ENCODE assay signal across 8 cellular contexts in genomic region chr17:38427160-38427949, GRCh38. TPM values are rescaled to one million over a fixed set of nuclear protein-coding genes. Genes with fewer than 3 reads are reported as not detected.
DNase-seq lines count a peak whose midpoint lies in the region; ATAC-seq and TF ChIP-seq lines count a peak whose summit lies in the region.

No MANE protein-coding gene starts in this region.

- H3K23ac ChIP-seq in mesenchymal stem cell (ENCODE audit: low read length in 2 of 2), result no peak overlapping the region

- peak overlapping the region; percentile 22 to 33 for H2BK12ac ChIP-seq in mesenchymal stem cell (ENCODE audit: low read length in 2 of 2)

- H3K4me1 ChIP-seq in heart left ventricle, result peaks cover 9 to 82% (median 51%) of the 10 kb centered on the region in 12 donors
- peaks cover 10 to 14% of the 10 kb centered on the region in 2 donors for H3K4me1 ChIP-seq in breast epithelium
- peaks cover 50% of the 10 kb centered on the region for H3K4me1 ChIP-seq in mesenchymal stem cell (ENCODE audit: control insufficient read depth, insufficient read depth, low read depth, low read length)
- H3K4me1 ChIP-seq in urinary bladder (ENCODE audit: insufficient read depth), result no peaks in the 10 kb centered on the region

- H3K36me3 ChIP-seq in heart left ventricle, result no peaks in the 10 kb centered on the region
- no peaks in the 10 kb centered on the region for H3K36me3 ChIP-seq in breast epithelium
- peaks cover 0 to 14% of the 10 kb centered on the region in 2 experiments for H3K36me3 ChIP-seq in mesenchymal stem cell (ENCODE audit: control insufficient read depth in 1 of 2, insufficient read depth in 2 of 2, low read depth in 1 of 2, low read length in 2 of 2)
- no peaks in the 10 kb centered on the region for H3K36me3 ChIP-seq in urinary bladder (ENCODE audit: insufficient read depth)

- H3K4me2 ChIP-seq in mesenchymal stem cell (ENCODE audit: low read length, poor library complexity, severe bottlenecking), result peak overlapping the region; percentile 54

- H3K27ac ChIP-seq in heart left ventricle, result peak overlapping the region; percentile 89 to 99 (median 96)
- H3K27ac ChIP-seq in breast epithelium, result peak overlapping the region; percentile 83 to 88
- peak overlapping the region; percentile 81 for H3K27ac ChIP-seq in mesenchymal stem cell (ENCODE audit: low read length, poor library complexity, severe bottlenecking)
- peak overlapping the region; percentile 78 for H3K27ac ChIP-seq in urinary bladder (ENCODE audit: low read depth)

- WGBS in heart left ventricle, 4 donors, result 55 to 64% (median 58%) methylated on average over 7 of the region's 7 CpGs
- 91% methylated on average over 7 of the region's 7 CpGs for WGBS in mesenchymal stem cell
- 53% methylated on average over 7 of the region's 7 CpGs for WGBS in urinary bladder

- no peak for ATAC-seq in heart left ventricle
- no peak for ATAC-seq in left cardiac atrium
- ATAC-seq in HG02678 (IDR thresholded peaks at IDR 0.05; ENCODE audit: unreplicated experiment), result no peak
- no peak for ATAC-seq in GM18858 (IDR thresholded peaks at IDR 0.05; ENCODE audit: unreplicated experiment)

- H3K9ac ChIP-seq in mesenchymal stem cell (ENCODE audit: low read length), result peak overlapping the region; percentile 90

- H2BK5ac ChIP-seq in mesenchymal stem cell (ENCODE audit: low read depth, low read length, poor library complexity, severe bottlenecking), result no peak overlapping the region

- TF ChIP-seq CTCF in heart left ventricle (IDR thresholded peaks at IDR 0.05) (no peak), breast epithelium (IDR thresholded peaks at IDR 0.05) (no peak)

- DNase-seq in heart left ventricle (no peak), left cardiac atrium (no peak), breast epithelium (ENCODE audit: low spot score in 2 of 2) (no peak), mesenchymal stem cell (no peak), ecto neural progenitor cell (ENCODE audit: low spot score) (no peak)

- H3K79me1 ChIP-seq in mesenchymal stem cell (replicated peaks; ENCODE audit: low read length, poor library complexity, severe bottlenecking), result no peaks in the 10 kb centered on the region

- no peak for TF ChIP-seq POLR2A in heart left ventricle (IDR thresholded peaks at IDR 0.05)
- TF ChIP-seq POLR2A in breast epithelium (IDR thresholded peaks at IDR 0.05), result no peak

- peak overlapping the region; percentile 23 to 75 for H3K18ac ChIP-seq in mesenchymal stem cell (ENCODE audit: low read depth in 1 of 2, low read length in 2 of 2)

- peak overlapping the region; percentile 22 to 37 for H3K4ac ChIP-seq in mesenchymal stem cell (ENCODE audit: low read depth in 1 of 2, low read length in 2 of 2)

- peak overlapping the region; percentile 12 for H2AK5ac ChIP-seq in mesenchymal stem cell (ENCODE audit: low read length, severe bottlenecking)

- no peaks in the 10 kb centered on the region for H3K9me3 ChIP-seq in heart left ventricle
- no peaks in the 10 kb centered on the region for H3K9me3 ChIP-seq in breast epithelium
- no peaks in the 10 kb centered on the region for H3K9me3 ChIP-seq in mesenchymal stem cell (ENCODE audit: control insufficient read depth, low read length)

- no peak overlapping the region for H2BK120ac ChIP-seq in mesenchymal stem cell (ENCODE audit: low read depth, low read length)

- intact Hi-C loops in heart left ventricle (cut with DNase I) (loop anchor here in 4 of 10 donors (5.0 to 10.0 kb wide), 2 partner anchors 40 to 237 kb away; no protein-coding TSS in a partner anchor), left cardiac atrium (cut with DNase I) (loop anchor here (10.0 kb wide), 2 partner anchors 157 to 237 kb away; no protein-coding TSS in a partner anchor), breast epithelium (cut with DNase I; ENCODE audit: low total_unique reads) (loop anchor here (10.0 kb wide), 1 partner anchor 57 kb away; no protein-coding TSS in a partner anchor)

- peak overlapping the region in 1 of 2 experiments; percentile 80 for H3K14ac ChIP-seq in mesenchymal stem cell (ENCODE audit: low read length in 2 of 2)

- peak overlapping the region; percentile 55 for H2BK15ac ChIP-seq in mesenchymal stem cell (ENCODE audit: low read depth, poor library complexity, severe bottlenecking)

- no peaks in the 10 kb centered on the region for H3K27me3 ChIP-seq in heart left ventricle
- no peaks in the 10 kb centered on the region for H3K27me3 ChIP-seq in breast epithelium
- H3K27me3 ChIP-seq in mesenchymal stem cell (ENCODE audit: control insufficient read depth in 1 of 2, insufficient read depth in 1 of 2, low read length in 2 of 2), result peaks cover 0 to 5% of the 10 kb centered on the region in 2 experiments

- H2AFZ ChIP-seq in mesenchymal stem cell (ENCODE audit: low read depth, low read length), result peak overlapping the region; percentile 83

- H4K8ac ChIP-seq in mesenchymal stem cell (ENCODE audit: low read length), result peak overlapping the region; percentile 62

- H4K91ac ChIP-seq in mesenchymal stem cell (ENCODE audit: low read length), result peak overlapping the region; percentile 71

- H3K4me3 ChIP-seq in heart left ventricle (peak overlapping the region; percentile 72 to 98 (median 94)), breast epithelium (peak overlapping the region; percentile 79 to 93 (median 88)), mesenchymal stem cell (ENCODE audit: insufficient read depth in 1 of 2, low read depth in 1 of 2, low read length in 2 of 2) (peak overlapping the region; percentile 54 to 81), urinary bladder (ENCODE audit: low read depth, low read length) (peak overlapping the region; percentile 88)

RNA-seq across cellular contexts. Expression of gene ARHGAP23, which starts 0.9 kb away (rescaled TPM):
- total RNA-seq in heart left ventricle (10 to 100 TPM; 28.0 to 72.3 (median 66.3) TPM), left cardiac atrium (10 to 100 TPM; 54.1 to 91.9 TPM), breast epithelium (10 to 100 TPM; 13.8 to 25.2 (median 21.1) TPM), urinary bladder (53.8 TPM)
- polyA plus RNA-seq in heart left ventricle (10 to 100 TPM; 34.4 to 73.1 TPM), urinary bladder (39.8 TPM)
- 66.7 TPM for polyA plus RNA-seq in mesenchymal stem cell (2013, experiment 1 of 2)
- polyA plus RNA-seq in mesenchymal stem cell (2013, experiment 2 of 2), result 60.9 TPM
